In the genomic region with DNA sequence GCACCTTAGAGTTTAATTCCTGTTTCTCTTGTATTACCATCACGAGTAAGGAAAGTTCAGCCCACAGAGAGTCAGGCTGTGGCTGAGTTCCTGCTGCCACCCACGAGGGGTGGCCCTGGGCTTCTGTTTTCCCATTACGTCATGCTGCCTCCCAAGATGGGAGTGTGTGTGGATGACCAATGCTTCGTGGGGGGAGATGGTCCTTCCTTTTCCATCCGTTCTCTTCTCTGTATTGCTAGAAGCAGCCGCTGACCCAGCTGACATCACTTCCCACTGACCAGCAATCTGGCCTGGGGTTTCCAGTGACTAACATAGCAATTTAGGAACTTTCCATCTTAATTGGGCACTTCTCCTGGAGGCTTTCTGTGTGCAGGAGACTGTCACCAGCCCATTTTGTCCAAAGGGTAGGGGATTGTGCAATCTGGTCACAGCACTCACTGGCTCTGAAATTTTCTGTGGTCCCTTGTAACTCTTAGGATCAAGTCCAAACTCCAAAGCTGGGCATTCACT, we compare ENCODE assay signal across 8 cellular contexts. TPM values are rescaled to one million over a fixed set of nuclear protein-coding genes. Genes with fewer than 3 reads are reported as not detected.
DNase-seq lines count a peak whose midpoint lies in the region; ATAC-seq, FAIRE-seq and TF ChIP-seq lines count a peak whose summit lies in the region.

No MANE protein-coding gene starts in this region.

- H3K4me3 Mint-ChIP-seq in neural progenitor cell = no peak overlapping the region

- no peaks in the 10 kb centered on the region for H3K4me1 Mint-ChIP-seq in neural progenitor cell

- no peaks in the 10 kb centered on the region for H3K36me3 Mint-ChIP-seq in neural progenitor cell

- H3K27ac ChIP-seq in OCI-LY7 (ENCODE audit: low read depth, low read length, poor library complexity, severe bottlenecking) = peak overlapping the region; percentile 4
- H3K27ac ChIP-seq in esophagus muscularis mucosa (replicated peaks in 1 of 4) = peak overlapping the region; percentile 51 to 70 (median 60)
- H3K27ac ChIP-seq in neural progenitor cell = no peak overlapping the region

- no peak for TF ChIP-seq EP300 in esophagus muscularis mucosa (IDR thresholded peaks at IDR 0.05)

- H3K9me3 Mint-ChIP-seq in neural progenitor cell = peaks cover 9% of the 10 kb centered on the region

- H3K36me3 ChIP-seq in OCI-LY7 (ENCODE audit: insufficient read depth, low read length) = no peaks in the 10 kb centered on the region; the same call in 1 of the 2 replicates
- H3K36me3 ChIP-seq in esophagus muscularis mucosa = peaks cover 4 to 19% (median 7%) of the 10 kb centered on the region in 4 donors
- H3K36me3 ChIP-seq in neural progenitor cell = no peaks in the 10 kb centered on the region
- no peaks in the 10 kb centered on the region for H3K36me3 ChIP-seq in HAP-1 (replicated peaks)

- ATAC-seq in HG03442 (IDR thresholded peaks at IDR 0.05; ENCODE audit: unreplicated experiment) = no peak

- DNase-seq in EL = peak; percentile 99
- DNase-seq in OCI-LY7 (ENCODE audit: low spot score) = no peak
- no peak for DNase-seq in esophagus muscularis mucosa (ENCODE audit: extremely low spot score)
- DNase-seq in neural progenitor cell (ENCODE audit: low spot score) = no peak
- no peak for DNase-seq in stimulated activated CD4-positive, alpha-beta T cell treated with anti-CD3 and anti-CD28 coated beads, Interleukin-1b, Interleukin-23, amount 100 ng/mL, for 48 hours
- DNase-seq in HAP-1 (ENCODE audit: low spot score in 2 of 2) = no peak
- DNase-seq in GM12891 (ENCODE audit: insufficient read length, low spot score) = no peak

- H3K27me3 ChIP-seq in esophagus muscularis mucosa = no peaks in the 10 kb centered on the region
- H3K27me3 ChIP-seq in neural progenitor cell = no peaks in the 10 kb centered on the region
- no peaks in the 10 kb centered on the region for H3K27me3 ChIP-seq in HAP-1 (ENCODE audit: low read depth)

- CTCF ChIA-PET in OCI-LY7 (lab: Charles Lee; ENCODE audit: unreplicated experiment) = no interaction called here

- TF ChIP-seq POLR2A in esophagus muscularis mucosa (IDR thresholded peaks at IDR 0.05; ENCODE audit: low read depth) (no peak), GM12891 (IDR thresholded peaks at IDR 0.05; ENCODE audit: low read depth, low read length) (no peak)

- H2AFZ ChIP-seq in OCI-LY7 (ENCODE audit: low read length) (peak overlapping the region; percentile 75), neural progenitor cell (replicated peaks) (no peak overlapping the region)

- TF ChIP-seq CTCF in OCI-LY7 (conservative IDR thresholded peaks at IDR 0.05; ENCODE audit: low read length) (no peak), esophagus muscularis mucosa (IDR thresholded peaks at IDR 0.05) (no peak), neural progenitor cell (IDR thresholded peaks at IDR 0.05) (no peak)

- in situ Hi-C loops in HAP-1 (cut with MboI; ENCODE audit: low sequenced_read_pairs) = no loop called here

- 22% methylated on average over 6 of the region's 6 CpGs for WGBS in esophagus muscularis mucosa

- H3K9me2 ChIP-seq in OCI-LY7 (ENCODE audit: insufficient read depth, low read length) = no peaks in the 10 kb centered on the region

- H3K4me2 ChIP-seq in OCI-LY7 (ENCODE audit: low read length) (peak overlapping the region; percentile 22; the same call in 1 of the 2 replicates), neural progenitor cell (no peak overlapping the region)

- no TSS peak for BruUV-seq in OCI-LY7 (replicated peaks; lab: Mats Ljungman, UMichigan)

- peaks cover 5% of the 10 kb centered on the region for H3K27me3 Mint-ChIP-seq in neural progenitor cell (ENCODE audit: insufficient read depth, low read depth)

- POLR2A ChIA-PET in OCI-LY7 (lab: Charles Lee) = interaction anchor here (0.6 kb wide), 1 partner anchor 1281 kb away, joined by 4 read pairs; no protein-coding TSS in a partner anchor

- H4K20me1 ChIP-seq in OCI-LY7 (ENCODE audit: insufficient read depth, low read length) = no peaks in the 10 kb centered on the region
- H4K20me1 ChIP-seq in neural progenitor cell (ENCODE audit: low read depth) = no peaks in the 10 kb centered on the region

- H3K79me2 ChIP-seq in OCI-LY7 (ENCODE audit: insufficient read depth, low read depth, low read length) (no peaks in the 10 kb centered on the region), neural progenitor cell (ENCODE audit: low read depth) (no peaks in the 10 kb centered on the region)

- intact Hi-C loops in OCI-LY7 (cut with micrococcal nuclease; ENCODE audit: unreplicated experiment) (no loop called here), esophagus muscularis mucosa (cut with DNase I) (no loop called here)

- H3F3A ChIP-seq in neural progenitor cell (ENCODE audit: low read depth) = no peaks in the 10 kb centered on the region

- FAIRE-seq in GM12891 (lab: Jason Lieb, UNC) = no peak

- no peak overlapping the region for H3K4me3 ChIP-seq in OCI-LY7 (ENCODE audit: low read depth, low read length, poor library complexity, severe bottlenecking)
- peak overlapping the region in 1 of 4 donors; percentile 2 for H3K4me3 ChIP-seq in esophagus muscularis mucosa
- no peak overlapping the region for H3K4me3 ChIP-seq in neural progenitor cell
- no peak overlapping the region for H3K4me3 ChIP-seq in HAP-1

- peak overlapping the region; percentile 53 for H3K27ac Mint-ChIP-seq in neural progenitor cell

- peaks cover 7% of the 10 kb centered on the region; the same call in 1 of the 2 replicates for H3K9me3 ChIP-seq in OCI-LY7 (ENCODE audit: low read length)
- peaks cover 0 to 4% (median 2%) of the 10 kb centered on the region in 4 donors for H3K9me3 ChIP-seq in esophagus muscularis mucosa
- H3K9me3 ChIP-seq in neural progenitor cell (ENCODE audit: low read depth) = peaks cover 4% of the 10 kb centered on the region
- peaks cover 2% of the 10 kb centered on the region; the same call in 1 of the 2 replicates for H3K9me3 ChIP-seq in HAP-1

- H3K4me1 ChIP-seq in OCI-LY7 (ENCODE audit: insufficient read depth, low read length, poor library complexity, severe bottlenecking) (peaks cover 47% of the 10 kb centered on the region), esophagus muscularis mucosa (peaks cover 9 to 15% (median 15%) of the 10 kb centered on the region in 4 donors), neural progenitor cell (no peaks in the 10 kb centered on the region), HAP-1 (no peaks in the 10 kb centered on the region)

- no peak overlapping the region for H3K9ac ChIP-seq in neural progenitor cell

TF ChIP-seq in GM12891, 5 proteins besides CTCF, POLR2A, EP300 and RAD21:
- TF ChIP-seq SPI1 (IDR thresholded peaks at IDR 0.05; ENCODE audit: low read depth, low read length) (no peak), PAX5 (IDR thresholded peaks at IDR 0.05; ENCODE audit: insufficient read depth, low read length, severe bottlenecking) (no peak), POLR2AphosphoS5 (IDR thresholded peaks at IDR 0.05; ENCODE audit: low read depth, low read length) (no peak), POU2F2 (IDR thresholded peaks at IDR 0.05; ENCODE audit: low read depth, low read length) (no peak), TAF1 (IDR thresholded peaks at IDR 0.05; ENCODE audit: low read depth, low read length) (no peak)

RNA-seq across cellular contexts. Expression of gene IRAK2, which starts 9.3 kb away (rescaled TPM):
- 1.1 and 1.4 TPM in 2 replicates for total RNA-seq in OCI-LY7 (2014; rRNA removed; shearing (Covaris generic))
- total RNA-seq in OCI-LY7 (2022) = 1.2 and 1.4 TPM in 2 replicates
- total RNA-seq in esophagus muscularis mucosa = 1 to 10 TPM; 2.5 to 3.2 (median 2.8) TPM
- total RNA-seq in neural progenitor cell (ENCODE audit: low replicate concordance) = 0.26 and 0.50 TPM in 2 replicates
- 3.2 TPM for polyA plus RNA-seq in GM12891 (2012; ENCODE audit: low read depth, missing spikeins)

RNA-seq across cellular contexts. Expression of gene VHL, which starts 32.4 kb away (rescaled TPM):
- 79.9 and 82.1 TPM in 2 replicates for total RNA-seq in OCI-LY7 (2014; rRNA removed; shearing (Covaris generic))
- total RNA-seq in OCI-LY7 (2022) = 123 and 132 TPM in 2 replicates
- total RNA-seq in esophagus muscularis mucosa = 10 to 100 TPM; 17.6 to 29.5 (median 22.2) TPM
- 86.0 and 86.3 TPM in 2 replicates for total RNA-seq in neural progenitor cell (ENCODE audit: low replicate concordance)
- polyA plus RNA-seq in GM12891 (2012; ENCODE audit: low read depth, missing spikeins) = 19.8 TPM

RNA-seq across cellular contexts. Expression of gene BRK1, which starts 58.5 kb away (rescaled TPM):
- 67.5 and 80.4 TPM in 2 replicates for total RNA-seq in OCI-LY7 (2014; rRNA removed; shearing (Covaris generic))
- total RNA-seq in OCI-LY7 (2022) = 102 and 105 TPM in 2 replicates
- total RNA-seq in esophagus muscularis mucosa = 100 to 1,000 TPM; 107 to 148 (median 142) TPM
- 123 and 133 TPM in 2 replicates for total RNA-seq in neural progenitor cell (ENCODE audit: low replicate concordance)
- 197 TPM for polyA plus RNA-seq in GM12891 (2012; ENCODE audit: low read depth, missing spikeins)
